ENCODE assay signal across 20 cellular contexts in genomic region chr2:23662466-23662865, GRCh38.
DNase-seq lines count a peak whose midpoint lies in the region; ATAC-seq and TF ChIP-seq lines count a peak whose summit lies in the region.
"Had no signal": no experiment of that assay in that cellular context is flagged by ENCODE, and none has a peak within 500 bp of the region (broad histone marks: within the 10 kb centered on the region; RNA-seq: fewer than 3 reads in every experiment).

No MANE protein-coding gene starts in this region.

- H3K4me3 ChIP-seq in iPS-15b (ENCODE audit: low read depth, low read length) (peak overlapping the region; percentile 36), parathyroid adenoma (ENCODE audit: low read depth, low read length) (peak overlapping the region; percentile 43)
- H3K4me3 ChIP-seq: BLaER1 treated with 17β-estradiol and CSF1 and Interleukin-3, amounts not matched to agents 10 nM and 100 nM; GM12878; HAP-1 had no signal

- peak overlapping the region; percentile 94 for H3K27ac ChIP-seq in parathyroid adenoma
- H3K27ac ChIP-seq: 22Rv1; BLaER1 treated with 17β-estradiol and CSF1 and Interleukin-3, amounts not matched to agents 10 nM and 100 nM; GM23248 had no signal

- H3K36me3 ChIP-seq in iPS-15b (ENCODE audit: control insufficient read depth, insufficient read depth, low read length) = no peaks in the 10 kb centered on the region
- no peaks in the 10 kb centered on the region for H3K36me3 ChIP-seq in parathyroid adenoma (ENCODE audit: control insufficient read depth, insufficient read depth, low read length)
- H3K36me3 ChIP-seq: BE2C; BLaER1 treated with 17β-estradiol and CSF1 and Interleukin-3, amounts not matched to agents 10 nM and 100 nM; HAP-1 had no signal

- intact Hi-C loops in Right ventricle myocardium inferior (cut with DNase I) = no loop called here
- intact Hi-C loops in cardiac septum (cut with DNase I) = no loop called here

- no peak for TF ChIP-seq CTCF in parathyroid adenoma (IDR thresholded peaks at IDR 0.05)

- H3K4me2 ChIP-seq in parathyroid adenoma (ENCODE audit: low read length) = peak overlapping the region; percentile 77
- H3K4me2 ChIP-seq: BLaER1 treated with 17β-estradiol and CSF1 and Interleukin-3, amounts not matched to agents 10 nM and 100 nM had no signal

- peaks cover 2% of the 10 kb centered on the region for H3K27me3 ChIP-seq in iPS-15b (ENCODE audit: control insufficient read depth, insufficient read depth, low read length)
- no peaks in the 10 kb centered on the region for H3K27me3 ChIP-seq in parathyroid adenoma (ENCODE audit: control insufficient read depth, insufficient read depth, low read length)
- H3K27me3 ChIP-seq: BE2C; BLaER1 treated with 17β-estradiol and CSF1 and Interleukin-3, amounts not matched to agents 10 nM and 100 nM had no signal

- ATAC-seq in Right ventricle myocardium inferior = no peak
- no peak for ATAC-seq in HG03175 (IDR thresholded peaks at IDR 0.05; ENCODE audit: unreplicated experiment)
- ATAC-seq: GM12878 had no signal

- peak overlapping the region; percentile 90 for H2AFZ ChIP-seq in parathyroid adenoma

- H3K9ac ChIP-seq in iPS-15b (ENCODE audit: low read depth, low read length) = no peak overlapping the region
- H3K9ac ChIP-seq in parathyroid adenoma = no peak overlapping the region
- H3K9ac ChIP-seq: BLaER1 treated with 17β-estradiol and CSF1 and Interleukin-3, amounts not matched to agents 10 nM and 100 nM had no signal

- H3K9me3 ChIP-seq in iPS-15b (ENCODE audit: control insufficient read depth, insufficient read depth, low read length) (no peaks in the 10 kb centered on the region), parathyroid adenoma (ENCODE audit: control insufficient read depth, low read length) (no peaks in the 10 kb centered on the region)
- H3K9me3 ChIP-seq: BE2C; BLaER1 treated with 17β-estradiol and CSF1 and Interleukin-3, amounts not matched to agents 10 nM and 100 nM; HAP-1 had no signal

- H3K4me1 ChIP-seq in iPS-15b (ENCODE audit: control insufficient read depth, insufficient read depth, low read length) (no peaks in the 10 kb centered on the region), parathyroid adenoma (peaks cover 22% of the 10 kb centered on the region)
- H3K4me1 ChIP-seq: BE2C; BLaER1 treated with 17β-estradiol and CSF1 and Interleukin-3, amounts not matched to agents 10 nM and 100 nM; HAP-1 had no signal

- H3K79me2 ChIP-seq in parathyroid adenoma = no peaks in the 10 kb centered on the region

- DNase-seq in Right ventricle myocardium inferior (ENCODE audit: missing footprints) (peak; percentile 14), cardiac septum (ENCODE audit: low spot score) (no peak), activated gamma-delta T cell treated with Interleukin-2 at 50 U/mL for 16 hours (no peak), SKM-1 (lab: John Stamatoyannopoulos, UW; ENCODE audit: unreplicated experiment) (no peak)
- DNase-seq: BE2C; CD4-positive, alpha-beta T cell; CD8-positive, alpha-beta memory T cell; DMS 273 treated with DMSO at 0.1 percent for 48 hours; DMS79; EL; GDM1; HFFc6 had no signal
